In genomic region chrX:106716463-106716862, GRCh38 we compare ENCODE assay signal across 26 cellular contexts. TPM values are rescaled to one million over a fixed set of nuclear protein-coding genes. Genes with fewer than 3 reads are reported as not detected.
"Had no signal": no experiment of that assay in that cellular context is flagged by ENCODE, and none has a peak within 500 bp of the region (broad histone marks: within the 10 kb centered on the region; RNA-seq: fewer than 3 reads in every experiment).

No MANE protein-coding gene starts in this region.

- DNase-seq: effector memory CD4-positive, alpha-beta T cell; heart left ventricle; hypothalamus; islet precursor cell; left ventricle myocardium superior; mesenchymal stem cell; midbrain; naive B cell; psoas muscle; retina; sigmoid colon; stimulated activated CD4-positive, alpha-beta T cell treated with anti-CD3 and anti-CD28 coated beads, Interleukin-12 subunit alpha, Interleukin-12 subunit beta, amount 100 ng/mL, for 4 hours; stimulated activated naive CD4-positive, alpha-beta T cell; stomach; substantia nigra; trophoblast cell had no signal

- H3K9ac ChIP-seq: parathyroid adenoma had no signal

- ATAC-seq: esophagus mucosa, heart left ventricle, left ventricle myocardium superior, psoas muscle had no signal

- H3K27ac ChIP-seq: heart left ventricle, parathyroid adenoma, psoas muscle, sigmoid colon, skin epidermis, thoracic aorta had no signal

- H3K36me3 Mint-ChIP-seq: naive B cell had no signal

- H3K4me3 ChIP-seq: heart left ventricle, lung, psoas muscle, sigmoid colon, skin epidermis, stomach, thoracic aorta had no signal

- H3K9me3 Mint-ChIP-seq: nephron had no signal

- FAIRE-seq: endometrium, frontal cortex, urothelium cell line had no signal

- H3K4me1 ChIP-seq: heart left ventricle, parathyroid adenoma, psoas muscle, sigmoid colon, stomach had no signal

- H3K36me3 ChIP-seq: heart left ventricle, sigmoid colon, stomach, thoracic aorta had no signal

- H2AFZ ChIP-seq: parathyroid adenoma had no signal

- H3K9me3 ChIP-seq: heart left ventricle, psoas muscle, sigmoid colon, stomach, thoracic aorta had no signal

- H3K4me3 Mint-ChIP-seq: naive B cell, nephron had no signal

- H3K4me1 Mint-ChIP-seq: naive B cell, nephron had no signal

- H3K79me2 ChIP-seq: parathyroid adenoma had no signal

RNA-seq across cellular contexts. Expression of gene RNF128, which starts 10.0 kb away (rescaled TPM):
- total RNA-seq: chondrocyte, thoracic aorta had no signal
